ENCODE assay signal across 8 cellular contexts in the genomic region with DNA sequence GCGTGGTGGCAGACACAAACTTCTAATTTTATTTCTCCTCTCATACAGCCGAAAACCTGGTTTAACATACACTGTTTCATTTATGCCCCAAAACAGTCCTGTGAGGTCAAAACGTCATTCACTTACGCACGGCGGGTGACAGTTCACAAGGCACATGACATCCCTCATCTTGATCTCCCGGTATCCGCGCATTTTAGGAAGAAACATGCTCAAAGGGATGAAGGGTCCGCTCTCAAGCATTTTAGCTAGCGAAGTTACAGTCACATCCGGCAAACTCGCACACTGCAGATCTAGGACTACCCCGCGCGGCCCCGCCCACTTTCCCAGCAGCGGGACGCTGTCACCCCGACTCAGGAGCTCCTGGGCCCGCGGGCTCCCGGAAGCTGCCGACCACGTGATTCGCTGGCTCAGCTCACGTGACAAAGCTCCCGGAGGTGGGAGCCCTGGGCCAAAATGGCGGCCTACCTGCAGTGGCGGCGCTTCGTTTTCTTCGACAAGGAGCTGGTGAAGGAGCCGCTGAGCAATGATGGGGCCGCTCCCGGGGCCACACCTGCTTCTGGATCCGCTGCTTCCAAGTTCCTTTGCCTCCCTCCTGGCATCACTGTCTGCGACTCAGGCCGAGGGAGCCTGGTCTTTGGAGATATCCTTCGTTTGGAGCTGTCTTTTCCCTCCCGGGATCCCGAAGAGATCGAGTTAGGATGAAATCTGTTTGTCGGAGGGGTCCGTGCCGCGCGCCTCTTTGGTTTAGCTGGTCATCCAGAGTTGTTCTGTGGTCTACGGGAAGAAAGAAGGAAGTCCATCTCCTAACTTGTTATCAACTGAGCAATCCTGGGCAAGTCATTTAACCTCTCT. TPM values are rescaled to one million over a fixed set of nuclear protein-coding genes. Genes with fewer than 3 reads are reported as not detected.
A peak's percentile ranks its signal among the peaks of the same experiment; 100 is the strongest.
DNase-seq lines count a peak whose midpoint lies in the region; ATAC-seq lines count a peak whose summit lies in the region.

A gene (plus strand): TSS at position 448 of the 852 bp plus-strand sequence. CDS start 6 bp downstream, at position 454.

- POLR2A ChIA-PET in CD8-positive, alpha-beta memory T cell (lab: Charles Lee) = interaction anchor here (0.6 to 2.5 kb wide), 13 partner anchors 10 to 142 kb away, joined by 3 to 34 read pairs (median 5); a partner anchor contains a TSS
- POLR2A ChIA-PET in activated CD8-positive, alpha-beta memory T cell treated with anti-CD3 and anti-CD28 coated beads for 36 hours (lab: Charles Lee) = interaction anchor here (0.7 to 2.0 kb wide), 10 partner anchors 11 to 139 kb away, joined by 3 to 21 read pairs (median 5); a partner anchor contains a TSS

- H3K27me3 ChIP-seq in CD8-positive, alpha-beta memory T cell (ENCODE audit: insufficient read depth, low read length, poor library complexity, severe bottlenecking) = no peaks in the 10 kb centered on the region
- H3K27me3 ChIP-seq in effector memory CD4-positive, alpha-beta T cell (replicated peaks; ENCODE audit: control insufficient read depth, insufficient read depth, low read length, poor library complexity, severe bottlenecking) = no peaks in the 10 kb centered on the region

- peak within 1 kb of the TSS; percentile 95 to 100 (median 98) for H3K27ac Mint-ChIP-seq in CD8-positive, alpha-beta memory T cell

- H3K4me3 ChIP-seq in CD8-positive, alpha-beta memory T cell (ENCODE audit: low read length) = peak within 1 kb of the TSS; percentile 97
- H3K4me3 ChIP-seq in effector memory CD4-positive, alpha-beta T cell (ENCODE audit: insufficient read depth, low read depth, low read length, poor library complexity, severe bottlenecking) = peak within 1 kb of the TSS; percentile 68

- peak within 1 kb of the TSS; percentile 90 to 99 (median 94) for H3K4me3 Mint-ChIP-seq in CD8-positive, alpha-beta memory T cell

- peaks cover 28% of the 10 kb centered on the region for H3K36me3 ChIP-seq in CD8-positive, alpha-beta memory T cell (ENCODE audit: insufficient read depth, low read length)
- peaks cover 20% of the 10 kb centered on the region for H3K36me3 ChIP-seq in effector memory CD4-positive, alpha-beta T cell (ENCODE audit: control insufficient read depth, insufficient read depth, low read length)

- no peaks in the 10 kb centered on the region for H3K9me3 ChIP-seq in CD8-positive, alpha-beta memory T cell (ENCODE audit: low read length)
- no peaks in the 10 kb centered on the region for H3K9me3 ChIP-seq in effector memory CD4-positive, alpha-beta T cell (ENCODE audit: control insufficient read depth, low read length)

- H3K9me3 Mint-ChIP-seq in CD8-positive, alpha-beta memory T cell = no peaks in the 10 kb centered on the region

- peak; percentile 85 for ATAC-seq in GM19467 (IDR thresholded peaks at IDR 0.05; ENCODE audit: unreplicated experiment)

- H3K4me1 ChIP-seq in CD8-positive, alpha-beta memory T cell (ENCODE audit: insufficient read depth, low read length) = peaks cover 28% of the 10 kb centered on the region
- peaks cover 11% of the 10 kb centered on the region for H3K4me1 ChIP-seq in effector memory CD4-positive, alpha-beta T cell (ENCODE audit: control insufficient read depth, insufficient read depth, low read length, poor library complexity, severe bottlenecking)

- H3K4me1 Mint-ChIP-seq in CD8-positive, alpha-beta memory T cell = peaks cover 32 to 52% (median 42%) of the 10 kb centered on the region in 3 donors

- CTCF ChIA-PET in CD8-positive, alpha-beta memory T cell (lab: Charles Lee) = interaction anchor here (0.8 to 3.1 kb wide), 16 partner anchors 10 to 141 kb away, joined by 3 to 23 read pairs (median 6); a partner anchor contains a TSS
- CTCF ChIA-PET in activated CD8-positive, alpha-beta memory T cell treated with anti-CD3 and anti-CD28 coated beads for 36 hours (lab: Charles Lee) = interaction anchor here (0.7 to 1.6 kb wide), 12 partner anchors 11 to 273 kb away, joined by 3 to 8 read pairs (median 4); a partner anchor contains a TSS

- peak within 1 kb of the TSS; percentile 88 for H3K27ac ChIP-seq in CD8-positive, alpha-beta memory T cell (ENCODE audit: low read depth, low read length)
- peak within 1 kb of the TSS; percentile 89 for H3K27ac ChIP-seq in effector memory CD4-positive, alpha-beta T cell (ENCODE audit: insufficient read depth, low read length, poor library complexity, severe bottlenecking)

- DNase-seq in CD8-positive, alpha-beta memory T cell = peak; percentile 96 to 99 (median 98)
- DNase-seq in HS-27A (ENCODE audit: low read depth) (peak; percentile 66), NOMO-1 (lab: John Stamatoyannopoulos, UW; ENCODE audit: unreplicated experiment in 2 of 2) (peak; percentile 96 to 97), medulla oblongata (ENCODE audit: extremely low spot score) (peak; percentile 97)
- peak; percentile 96 to 98 (median 96) for DNase-seq in effector memory CD4-positive, alpha-beta T cell
- peak; percentile 97 for DNase-seq in stimulated activated CD8-positive, alpha-beta memory T cell treated with anti-CD3 and anti-CD28 coated beads, Interleukin-12 subunit alpha, Interleukin-12 subunit beta, amount 100 ng/mL, for 1 hour (ENCODE audit: low read depth)

- peaks cover under 1 to 44% (median 6%) of the 10 kb centered on the region in 3 donors for H3K36me3 Mint-ChIP-seq in CD8-positive, alpha-beta memory T cell

- no peaks in the 10 kb centered on the region for H3K27me3 Mint-ChIP-seq in CD8-positive, alpha-beta memory T cell

RNA-seq across cellular contexts. Expression of the gene that starts here (rescaled TPM):
- total RNA-seq in CD8-positive, alpha-beta memory T cell = 10 to 100 TPM; 25.3 to 26.0 TPM
- polyA plus RNA-seq in CD8-positive, alpha-beta memory T cell = 51.5 TPM
- total RNA-seq in activated CD8-positive, alpha-beta memory T cell treated with anti-CD3 and anti-CD28 coated beads for 36 hours = 10 to 100 TPM; 20.6 to 21.0 TPM

Comparison
In these comparisons a context has a peak if more than half of its experiments do, and no peak if none do; other contexts are left out.
1. Peak in every context shown above with its lines: DNase-seq, ATAC-seq, H3K4me3 ChIP-seq and H3K27ac ChIP-seq.